Comparison of ENCODE assay signal across 31 cellular contexts in the genomic region with DNA sequence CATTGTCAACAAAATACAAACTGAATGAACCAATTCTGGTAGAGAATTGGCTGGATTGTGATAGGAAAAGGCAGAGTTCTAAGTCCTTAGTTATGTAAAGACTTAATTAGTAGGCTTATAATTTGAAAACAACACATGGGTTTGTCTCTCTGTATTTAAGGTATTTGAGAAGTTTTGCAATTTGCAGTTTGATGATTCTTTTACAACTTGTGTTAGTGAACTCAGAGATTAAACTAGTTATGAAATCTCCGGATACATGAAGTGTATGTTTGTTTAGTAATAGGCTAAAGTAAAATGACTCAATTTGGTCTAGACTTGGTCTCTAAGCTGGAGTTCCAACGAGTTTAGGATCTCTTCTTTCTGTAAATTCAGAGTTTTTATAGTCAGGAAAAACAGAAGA. TPM values are rescaled to one million over a fixed set of nuclear protein-coding genes. Genes with fewer than 3 reads are reported as not detected.
DNase-seq lines count a peak whose midpoint lies in the region; ATAC-seq and TF ChIP-seq lines count a peak whose summit lies in the region.
"Had no signal": no experiment of that assay in that cellular context is flagged by ENCODE, and none has a peak within 500 bp of the region (broad histone marks: within the 10 kb centered on the region; RNA-seq: fewer than 3 reads in every experiment).

No MANE protein-coding gene starts in this region.

- WGBS in SK-N-SH (ENCODE audit: low lambda C conversion rate): 24% methylated on average over 2 of the region's 2 CpGs

- H3K9me2 ChIP-seq in PC-9 (ENCODE audit: insufficient read depth) (no peaks in the 10 kb centered on the region), SK-N-SH (no peaks in the 10 kb centered on the region)

- no peaks in the 10 kb centered on the region for H3K9me3 ChIP-seq in PC-9 (ENCODE audit: insufficient read depth, low read depth)
- H3K9me3 ChIP-seq in osteoblast (ENCODE audit: low read depth, low read length): no peaks in the 10 kb centered on the region
- H3K9me3 ChIP-seq in SK-N-SH: no peaks in the 10 kb centered on the region
- H3K9me3 ChIP-seq: esophagus squamous epithelium, lower lobe of right lung, MG63, mucosa of descending colon had no signal

- H3K4me1 ChIP-seq in PC-9 (replicated peaks; ENCODE audit: insufficient read depth): peaks cover 4% of the 10 kb centered on the region; the same call in 1 of the 2 replicates
- H3K4me1 ChIP-seq in osteoblast (ENCODE audit: insufficient read depth, low read length): peaks cover 13% of the 10 kb centered on the region
- H3K4me1 ChIP-seq in SK-N-SH (ENCODE audit: control insufficient read depth in 1 of 2, insufficient read depth in 2 of 2, low read depth in 1 of 2, low read length in 1 of 2): peaks cover 0 to 3% of the 10 kb centered on the region in 2 experiments; a peak in 1 of 4 replicates
- H3K4me1 ChIP-seq: esophagus squamous epithelium, lower lobe of right lung had no signal

- H2AFZ ChIP-seq in PC-9 (no peak overlapping the region), osteoblast (ENCODE audit: low read length) (no peak overlapping the region), SK-N-SH (ENCODE audit: low read depth) (no peak overlapping the region)

- DNase-seq in AG20443 (ENCODE audit: low spot score): peak; percentile 51
- DNase-seq in PC-9: peak in 1 of 2 experiments; percentile 46
- peak; percentile 56 for DNase-seq in fibroblast of mammary gland (ENCODE audit: low read depth)
- no peak for DNase-seq in osteoblast (ENCODE audit: insufficient read length, low spot score, missing footprints)
- no peak for DNase-seq in superior temporal gyrus (ENCODE audit: extremely low spot score)
- no peak for DNase-seq in SK-N-SH
- no peak for DNase-seq in stimulated activated CD4-positive, alpha-beta T cell treated with anti-CD3 and anti-CD28 coated beads, Interleukin-4, amount 100 ng/mL, for 4 hours
- DNase-seq: activated CD4-positive, alpha-beta T cell treated with anti-CD3 and anti-CD28 coated beads for 36 hours; activated T-cell treated with anti-CD3 and anti-CD28 coated beads for 4 hours; aorta; Calu3; esophagus squamous epithelium; glutamatergic neuron; KBM-7; kidney; lower lobe of right lung; MG63; mucosa of descending colon; NCI-H2081; NCI-H82; small intestine; stimulated activated CD4-positive, alpha-beta T cell treated with anti-CD3 and anti-CD28 coated beads, Interleukin-1b, Interleukin-23, amount 100 ng/mL, for 48 hours had no signal

- TF ChIP-seq EP300 in SK-N-SH (IDR thresholded peaks at IDR 0.05; ENCODE audit: borderline replicate concordance in 1 of 2, low read depth in 1 of 2, low read length in 1 of 2): no peak

- POLR2A ChIA-PET in PC-9 (lab: Charles Lee; ENCODE audit: unreplicated experiment): interaction anchor here (0.9 kb wide), 1 partner anchor 126 kb away, joined by 4 read pairs; no protein-coding TSS in a partner anchor
- POLR2A ChIA-PET in SK-N-SH (lab: Yijun Ruan, JAX): no interaction called here

- no peak overlapping the region for H3K4me3 ChIP-seq in PC-9
- H3K4me3 ChIP-seq in fibroblast of mammary gland (ENCODE audit: control insufficient read depth, low read depth, low read length): no peak overlapping the region
- H3K4me3 ChIP-seq in osteoblast (ENCODE audit: insufficient read depth, low read length): no peak overlapping the region
- H3K4me3 ChIP-seq in SK-N-SH (ENCODE audit: low read depth in 2 of 2, low read length in 1 of 2): no peak overlapping the region
- H3K4me3 ChIP-seq: esophagus squamous epithelium, lower lobe of right lung, MG63, mucosa of descending colon, SK-N-MC had no signal

- H3K79me2 ChIP-seq in PC-9 (ENCODE audit: low read depth): no peaks in the 10 kb centered on the region
- no peaks in the 10 kb centered on the region for H3K79me2 ChIP-seq in osteoblast (ENCODE audit: insufficient read depth, low read length)
- no peaks in the 10 kb centered on the region for H3K79me2 ChIP-seq in SK-N-SH (ENCODE audit: insufficient read depth)

- H4K20me1 ChIP-seq in PC-9 (ENCODE audit: insufficient read depth) (no peaks in the 10 kb centered on the region), osteoblast (ENCODE audit: insufficient read depth, low read length) (no peaks in the 10 kb centered on the region), SK-N-SH (ENCODE audit: insufficient read depth) (no peaks in the 10 kb centered on the region)

- intact Hi-C loops in PC-9 (cut with micrococcal nuclease; ENCODE audit: unreplicated experiment): no loop called here

- no peaks in the 10 kb centered on the region for H3F3A ChIP-seq in PC-9 (ENCODE audit: insufficient read depth, low read depth)
- no peaks in the 10 kb centered on the region for H3F3A ChIP-seq in SK-N-SH (replicated peaks; ENCODE audit: insufficient read depth)

- H3K36me3 ChIP-seq in PC-9 (ENCODE audit: low read depth): no peaks in the 10 kb centered on the region
- no peaks in the 10 kb centered on the region for H3K36me3 ChIP-seq in osteoblast (ENCODE audit: insufficient read depth, low read length)
- H3K36me3 ChIP-seq in SK-N-SH (replicated peaks in 1 of 2; ENCODE audit: control insufficient read depth in 1 of 2, insufficient read depth in 2 of 2, low read length in 1 of 2): no peaks in the 10 kb centered on the region
- H3K36me3 ChIP-seq: esophagus squamous epithelium, lower lobe of right lung, MG63 had no signal

- no peak for TF ChIP-seq RAD21 in SK-N-SH (IDR thresholded peaks at IDR 0.05; ENCODE audit: low read length)

- peak overlapping the region; percentile 26 for H3K4me2 ChIP-seq in PC-9
- H3K4me2 ChIP-seq in osteoblast (ENCODE audit: insufficient read depth, low read length): peak overlapping the region; percentile 20
- no peak overlapping the region for H3K4me2 ChIP-seq in SK-N-SH

- H3K27ac ChIP-seq in PC-9: no peak overlapping the region
- peak overlapping the region; percentile 43 for H3K27ac ChIP-seq in osteoblast (ENCODE audit: low read depth, low read length)
- no peak overlapping the region for H3K27ac ChIP-seq in SK-N-SH (ENCODE audit: low read depth in 2 of 2, low read length in 1 of 2)
- H3K27ac ChIP-seq: esophagus squamous epithelium, lower lobe of right lung, SK-N-MC had no signal

- no peaks in the 10 kb centered on the region for H3K27me3 ChIP-seq in PC-9 (ENCODE audit: insufficient read depth, low read depth)
- no peaks in the 10 kb centered on the region for H3K27me3 ChIP-seq in osteoblast (ENCODE audit: insufficient read depth, low read length)
- 0 out of 2 replicates have a peak, but pooled peaks cover 5% of the 10 kb centered on the region for H3K27me3 ChIP-seq in SK-N-SH (ENCODE audit: insufficient read depth)
- H3K27me3 ChIP-seq: MG63 had no signal

- BruUV-seq in PC-9 (replicated peaks; lab: Mats Ljungman, UMichigan): no TSS peak

- CTCF ChIA-PET in PC-9 (lab: Charles Lee) (no interaction called here), SK-N-SH (lab: Yijun Ruan, JAX) (interaction anchor here (1.8 to 1.9 kb wide), 2 partner anchors 10 kb away, joined by 5 to 6 read pairs; no protein-coding TSS in a partner anchor)

- no peak for ATAC-seq in GM21360 (IDR thresholded peaks at IDR 0.05; ENCODE audit: unreplicated experiment)
- ATAC-seq: activated CD4-positive, alpha-beta T cell treated with anti-CD3 and anti-CD28 coated beads for 36 hours; activated naive CD4-positive, alpha-beta T cell treated with anti-CD3 and anti-CD28 coated beads, Interleukin-2, amount 50 U/mL, for 72 hours; mucosa of descending colon; natural killer cell treated with Interleukin-12 subunit alpha and Interleukin-12 subunit beta and Interleukin-15 and Interleukin-18, amount 100 ng/mL, for 72 hours had no signal

- TF ChIP-seq CTCF in PC-9 (conservative IDR thresholded peaks at IDR 0.05) (no peak), fibroblast of mammary gland (conservative IDR thresholded peaks at IDR 0.05; ENCODE audit: control insufficient read depth, insufficient read depth, low read depth, low read length) (no peak), osteoblast (IDR thresholded peaks at IDR 0.05; ENCODE audit: extremely low read depth, low read depth, low read length) (no peak), SK-N-SH (IDR thresholded peaks at IDR 0.05) (no peak)

- no peak overlapping the region for H3K9ac ChIP-seq in SK-N-SH

TF ChIP-seq in SK-N-SH, 30 proteins besides CTCF, POLR2A, EP300 and RAD21 (continues in another document):
- TF ChIP-seq, protein P1, sequence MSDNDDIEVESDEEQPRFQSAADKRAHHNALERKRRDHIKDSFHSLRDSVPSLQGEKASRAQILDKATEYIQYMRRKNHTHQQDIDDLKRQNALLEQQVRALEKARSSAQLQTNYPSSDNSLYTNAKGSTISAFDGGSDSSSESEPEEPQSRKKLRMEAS (IDR thresholded peaks at IDR 0.05; ENCODE audit: low read depth): no peak
- TF ChIP-seq, protein P2, sequence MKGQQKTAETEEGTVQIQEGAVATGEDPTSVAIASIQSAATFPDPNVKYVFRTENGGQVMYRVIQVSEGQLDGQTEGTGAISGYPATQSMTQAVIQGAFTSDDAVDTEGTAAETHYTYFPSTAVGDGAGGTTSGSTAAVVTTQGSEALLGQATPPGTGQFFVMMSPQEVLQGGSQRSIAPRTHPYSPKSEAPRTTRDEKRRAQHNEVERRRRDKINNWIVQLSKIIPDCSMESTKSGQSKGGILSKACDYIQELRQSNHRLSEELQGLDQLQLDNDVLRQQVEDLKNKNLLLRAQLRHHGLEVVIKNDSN (IDR thresholded peaks at IDR 0.05; ENCODE audit: borderline replicate concordance, low read depth): no peak
- TF ChIP-seq NRF1 (IDR thresholded peaks at IDR 0.05; ENCODE audit: low read depth, low read length): no peak

RNA-seq across cellular contexts. Expression of a gene that starts 21.3 kb away (rescaled TPM):
- total RNA-seq in PC-9 (2021) (not detected in 2 replicates), osteoblast (under 0.01 TPM in 1 of 2 replicates, not detected in the other)
- polyA plus RNA-seq in SK-N-SH (2012; rRNA removed): not detected in 2 replicates
- polyA plus RNA-seq in SK-N-SH (2012; cell fraction: cytosol; rRNA removed): not detected in 2 replicates
- polyA plus RNA-seq in SK-N-SH (2012; cell fraction: nucleus; rRNA removed): not detected in 2 replicates
- total RNA-seq: activated CD4-positive, alpha-beta T cell treated with anti-CD3 and anti-CD28 coated beads for 36 hours; activated naive CD4-positive, alpha-beta T cell treated with anti-CD3 and anti-CD28 coated beads, Interleukin-2, amount 50 U/mL, for 72 hours; aorta; Calu3; cardiac septum; esophagus squamous epithelium; H1; HT-29; kidney; lower lobe of right lung; mucosa of descending colon; natural killer cell treated with Interleukin-12 subunit alpha and Interleukin-12 subunit beta and Interleukin-15 and Interleukin-18, amount 100 ng/mL, for 72 hours; omental fat pad had no signal
- polyA plus RNA-seq: AG04450, aorta, H1 had no signal

Comparison
In these comparisons a context has a peak if more than half of its experiments do, and no peak if none do; other contexts are left out.
1. DNase-seq: peak in AG20443 (single experiment) and fibroblast of mammary gland (single experiment); none in osteoblast (single experiment), superior temporal gyrus (single experiment), SK-N-SH (single experiment) and stimulated activated CD4-positive, alpha-beta T cell treated with anti-CD3 and anti-CD28 coated beads, Interleukin-4, amount 100 ng/mL, for 4 hours (0 of 2).